ENCODE assay signal across 20 cellular contexts in the genomic region with DNA sequence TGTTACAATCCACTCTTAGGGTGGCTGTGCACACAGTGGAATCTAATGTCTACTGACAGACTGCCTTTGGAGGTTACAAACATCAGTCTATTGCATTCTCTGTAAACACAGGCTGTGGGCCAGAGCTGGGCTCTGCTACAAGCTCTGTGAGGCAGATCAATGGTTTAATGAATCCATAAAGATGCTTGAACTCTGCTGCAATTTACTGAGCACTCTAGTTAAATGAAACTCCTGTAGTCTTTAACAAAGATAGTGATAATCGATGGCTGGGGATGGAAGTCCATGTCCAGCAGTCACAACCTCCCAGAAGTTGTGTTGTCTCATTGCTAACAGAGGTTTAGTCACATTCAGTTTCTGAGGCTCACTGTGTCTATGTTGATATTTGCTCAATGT. TPM values are rescaled to one million over a fixed set of nuclear protein-coding genes. Genes with fewer than 3 reads are reported as not detected.
DNase-seq lines count a peak whose midpoint lies in the region; ATAC-seq and TF ChIP-seq lines count a peak whose summit lies in the region.
"Had no signal": no experiment of that assay in that cellular context is flagged by ENCODE, and none has a peak within 500 bp of the region (broad histone marks: within the 10 kb centered on the region; RNA-seq: fewer than 3 reads in every experiment).

No MANE protein-coding gene starts in this region.

- H3K4me3 Mint-ChIP-seq in neural progenitor cell, result no peak overlapping the region
- H3K4me3 Mint-ChIP-seq: activated B cell treated with CpG ODN at 0.5 μM for 24 hours; activated naive CD8-positive, alpha-beta T cell treated with anti-CD3 and anti-CD28 coated beads, Interleukin-2, amount 10 ng/mL, durations not matched to agents 7 days and 5 days; activated T-helper 17 cell treated with anti-CD3 and anti-CD28 coated beads, Interleukin-2, amount 50 U/mL, for 72 hours; T-helper 1 cell treated with Interleukin-12 subunit alpha and Interleukin-12 subunit beta and Interleukin-4 antibody, amounts not matched to agents 30 μg/mL and 1 μg/mL, for 36 hours had no signal

- peak overlapping the region; percentile 9 for H3K27ac ChIP-seq in neural progenitor cell
- H3K27ac ChIP-seq: 22Rv1, breast epithelium, prostate gland had no signal

- H3K27me3 Mint-ChIP-seq in neural progenitor cell (ENCODE audit: insufficient read depth, low read depth), result no peaks in the 10 kb centered on the region

- H3K36me3 Mint-ChIP-seq in neural progenitor cell, result peaks cover 18% of the 10 kb centered on the region
- H3K36me3 Mint-ChIP-seq: activated naive CD8-positive, alpha-beta T cell treated with anti-CD3 and anti-CD28 coated beads, Interleukin-2, amount 10 ng/mL, durations not matched to agents 7 days and 5 days had no signal

- peaks cover under 1% of the 10 kb centered on the region for H4K20me1 ChIP-seq in neural progenitor cell (ENCODE audit: low read depth)

- TF ChIP-seq CTCF in neural progenitor cell (IDR thresholded peaks at IDR 0.05), result no peak

- no peaks in the 10 kb centered on the region for H3K27me3 ChIP-seq in neural progenitor cell
- H3K27me3 ChIP-seq: BE2C, breast epithelium had no signal

- H3K79me2 ChIP-seq in neural progenitor cell (ENCODE audit: low read depth), result peaks cover 3% of the 10 kb centered on the region

- H3K9me3 ChIP-seq in neural progenitor cell (ENCODE audit: low read depth), result no peaks in the 10 kb centered on the region
- H3K9me3 ChIP-seq: BE2C, breast epithelium, prostate gland had no signal

- peaks cover 48% of the 10 kb centered on the region for H3K4me1 ChIP-seq in neural progenitor cell
- H3K4me1 ChIP-seq: breast epithelium, prostate gland had no signal

- H3K4me2 ChIP-seq in neural progenitor cell, result no peak overlapping the region

- no peak overlapping the region for H3K4me3 ChIP-seq in neural progenitor cell
- H3K4me3 ChIP-seq: breast epithelium, prostate gland had no signal

- no peak overlapping the region for H2AFZ ChIP-seq in neural progenitor cell (replicated peaks)

- no peaks in the 10 kb centered on the region for H3K36me3 ChIP-seq in neural progenitor cell
- H3K36me3 ChIP-seq: breast epithelium, prostate gland had no signal

- H3K9me3 Mint-ChIP-seq in neural progenitor cell, result no peaks in the 10 kb centered on the region
- H3K9me3 Mint-ChIP-seq: activated B cell treated with CpG ODN at 0.5 μM for 24 hours; activated naive CD8-positive, alpha-beta T cell treated with anti-CD3 and anti-CD28 coated beads, Interleukin-2, amount 10 ng/mL, durations not matched to agents 7 days and 5 days; activated T-helper 17 cell treated with anti-CD3 and anti-CD28 coated beads, Interleukin-2, amount 50 U/mL, for 72 hours; T-helper 1 cell treated with Interleukin-12 subunit alpha and Interleukin-12 subunit beta and Interleukin-4 antibody, amounts not matched to agents 30 μg/mL and 1 μg/mL, for 36 hours had no signal

- peaks cover 35% of the 10 kb centered on the region for H3K4me1 Mint-ChIP-seq in neural progenitor cell
- H3K4me1 Mint-ChIP-seq: activated B cell treated with CpG ODN at 0.5 μM for 24 hours; activated T-helper 17 cell treated with anti-CD3 and anti-CD28 coated beads, Interleukin-2, amount 50 U/mL, for 72 hours had no signal

- no peak overlapping the region for H3K9ac ChIP-seq in neural progenitor cell

- ATAC-seq in SK-N-SH treated with all-trans-retinoic acid at 6 μM for 48 hours (no peak), HG03039 (IDR thresholded peaks at IDR 0.05; ENCODE audit: unreplicated experiment) (no peak)
- ATAC-seq: activated T-helper 17 cell treated with anti-CD3 and anti-CD28 coated beads, Interleukin-2, amount 50 U/mL, for 72 hours had no signal

- no peak overlapping the region for H3K27ac Mint-ChIP-seq in neural progenitor cell
- H3K27ac Mint-ChIP-seq: activated B cell treated with CpG ODN at 0.5 μM for 24 hours; activated naive CD8-positive, alpha-beta T cell treated with anti-CD3 and anti-CD28 coated beads, Interleukin-2, amount 10 ng/mL, durations not matched to agents 7 days and 5 days; activated T-helper 17 cell treated with anti-CD3 and anti-CD28 coated beads, Interleukin-2, amount 50 U/mL, for 72 hours; T-helper 1 cell treated with Interleukin-12 subunit alpha and Interleukin-12 subunit beta and Interleukin-4 antibody, amounts not matched to agents 30 μg/mL and 1 μg/mL, for 36 hours had no signal

- DNase-seq in DMS153 (lab: John Stamatoyannopoulos, UW) (peak; percentile 38), DMS153 treated with DMSO at 0.1 percent for 48 hours (lab: John Stamatoyannopoulos, UW; ENCODE audit: unreplicated experiment) (no peak), NCI-H2227 (lab: John Stamatoyannopoulos, UW; ENCODE audit: unreplicated experiment) (peak; percentile 25), globus pallidus (ENCODE audit: low spot score) (peak; percentile 43), neural progenitor cell (ENCODE audit: low spot score) (no peak), NAMALWA (ENCODE audit: low spot score) (no peak)
- DNase-seq: activated B cell treated with CpG ODN at 0.5 μM for 24 hours; activated naive CD8-positive, alpha-beta T cell treated with anti-CD3 and anti-CD28 coated beads, Interleukin-2, amount 10 ng/mL, durations not matched to agents 7 days and 5 days; BE2C; Karpas-422; NCI-H1105; NCI-H446 treated with DMSO at 0.1 percent for 48 hours; Right ventricle myocardium superior had no signal

- H3F3A ChIP-seq in neural progenitor cell (ENCODE audit: low read depth), result peaks cover 13% of the 10 kb centered on the region

TF ChIP-seq in SK-N-SH treated with all-trans-retinoic acid at 6 μM for 48 hours, 23 proteins besides CTCF, POLR2A, EP300 and RAD21:
- no peak for TF ChIP-seq ARNTL (CRISPR knock-in tag; IDR thresholded peaks at IDR 0.05; ENCODE audit: borderline replicate concordance, low read depth)
- no peak for TF ChIP-seq GLIS3 (CRISPR knock-in tag; IDR thresholded peaks at IDR 0.05)
- TF ChIP-seq ISL1 (CRISPR knock-in tag; IDR thresholded peaks at IDR 0.05), result no peak
- no peak for TF ChIP-seq ZNF8 (CRISPR knock-in tag; IDR thresholded peaks at IDR 0.05)
- TF ChIP-seq ESRRG (CRISPR knock-in tag; IDR thresholded peaks at IDR 0.05), result no peak
- TF ChIP-seq TCF4 (CRISPR knock-in tag; IDR thresholded peaks at IDR 0.05; ENCODE audit: borderline replicate concordance), result no peak
- no peak for TF ChIP-seq TOX (CRISPR knock-in tag; IDR thresholded peaks at IDR 0.05; ENCODE audit: borderline replicate concordance)
- TF ChIP-seq CREB5 (CRISPR knock-in tag; IDR thresholded peaks at IDR 0.05; ENCODE audit: low read depth), result no peak
- no peak for TF ChIP-seq ZFP30 (CRISPR knock-in tag; IDR thresholded peaks at IDR 0.05)
- TF ChIP-seq PPARA (CRISPR knock-in tag; IDR thresholded peaks at IDR 0.05; ENCODE audit: borderline replicate concordance), result no peak
- TF ChIP-seq, protein P1, sequence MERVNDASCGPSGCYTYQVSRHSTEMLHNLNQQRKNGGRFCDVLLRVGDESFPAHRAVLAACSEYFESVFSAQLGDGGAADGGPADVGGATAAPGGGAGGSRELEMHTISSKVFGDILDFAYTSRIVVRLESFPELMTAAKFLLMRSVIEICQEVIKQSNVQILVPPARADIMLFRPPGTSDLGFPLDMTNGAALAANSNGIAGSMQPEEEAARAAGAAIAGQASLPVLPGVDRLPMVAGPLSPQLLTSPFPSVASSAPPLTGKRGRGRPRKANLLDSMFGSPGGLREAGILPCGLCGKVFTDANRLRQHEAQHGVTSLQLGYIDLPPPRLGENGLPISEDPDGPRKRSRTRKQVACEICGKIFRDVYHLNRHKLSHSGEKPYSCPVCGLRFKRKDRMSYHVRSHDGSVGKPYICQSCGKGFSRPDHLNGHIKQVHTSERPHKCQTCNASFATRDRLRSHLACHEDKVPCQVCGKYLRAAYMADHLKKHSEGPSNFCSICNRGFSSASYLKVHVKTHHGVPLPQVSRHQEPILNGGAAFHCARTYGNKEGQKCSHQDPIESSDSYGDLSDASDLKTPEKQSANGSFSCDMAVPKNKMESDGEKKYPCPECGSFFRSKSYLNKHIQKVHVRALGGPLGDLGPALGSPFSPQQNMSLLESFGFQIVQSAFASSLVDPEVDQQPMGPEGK (CRISPR knock-in tag; IDR thresholded peaks at IDR 0.05; ENCODE audit: borderline replicate concordance), result no peak
TF ChIP-seq in SK-N-SH treated with all-trans-retinoic acid at 6 μM for 48 hours: peak in this region for 0.

RNA-seq across cellular contexts. Expression of gene SOBP, which starts 50.5 kb away (rescaled TPM):
- 11.0 and 12.6 TPM in 2 replicates for total RNA-seq in neural progenitor cell (ENCODE audit: low replicate concordance)

Comparison
In these comparisons a context has a peak if more than half of its experiments do, and no peak if none do; other contexts are left out.
1. DNase-seq: peak in DMS153 (single experiment), NCI-H2227 (single experiment) and globus pallidus (single experiment); none in DMS153 treated with DMSO at 0.1 percent for 48 hours (single experiment), neural progenitor cell (single experiment) and NAMALWA (single experiment).